Comparison of ENCODE assay signal across 9 cellular contexts in genomic region chr20:10501377-10501776, GRCh38.
DNase-seq lines count a peak whose midpoint lies in the region; ATAC-seq, FAIRE-seq and TF ChIP-seq lines count a peak whose summit lies in the region.
"Had no signal": no experiment of that assay in that cellular context is flagged by ENCODE, and none has a peak within 500 bp of the region (broad histone marks: within the 10 kb centered on the region; RNA-seq: fewer than 3 reads in every experiment).

No MANE protein-coding gene starts in this region.

- no peaks in the 10 kb centered on the region for H3K9me3 ChIP-seq in body of pancreas

- H3K27ac ChIP-seq in body of pancreas = no peak overlapping the region

- H3K4me3 ChIP-seq in bronchial epithelial cell (ENCODE audit: low read depth, low read length) = no peak overlapping the region
- H3K4me3 ChIP-seq in body of pancreas = no peak overlapping the region

- H3K4me1 ChIP-seq in body of pancreas = peaks cover 13% of the 10 kb centered on the region

- no peak for ATAC-seq in GM19463 (IDR thresholded peaks at IDR 0.05; ENCODE audit: unreplicated experiment)
- no peak for ATAC-seq in body of pancreas

- intact Hi-C loops in body of pancreas (cut with DNase I) = no loop called here

- WGBS in body of pancreas, 2 donors = 62 to 95% methylated on average over 3 of the region's 3 CpGs

- DNase-seq in GM12891 (ENCODE audit: insufficient read length, low spot score) = no peak
- peak; percentile 91 for DNase-seq in NOMO-1 treated with dmso at 0.1 percent for 144 hours (lab: John Stamatoyannopoulos, UW; ENCODE audit: unreplicated experiment)
- peak; percentile 20 for DNase-seq in bronchial epithelial cell (ENCODE audit: low read depth)
- DNase-seq in nucleus accumbens (lab: John Stamatoyannopoulos, UW) = peak in 36 of 56 donors; percentile 16 to 82 (median 48)
- no peak for DNase-seq in ecto neural progenitor cell (ENCODE audit: low spot score)
- DNase-seq in body of pancreas = no peak
- DNase-seq in NCI-H1105 (lab: John Stamatoyannopoulos, UW) = no peak

- FAIRE-seq in GM12891 (lab: Jason Lieb, UNC) = peak; percentile 57
- FAIRE-seq in bronchial epithelial cell (lab: Jason Lieb, UNC) = no peak
- FAIRE-seq: endometrium had no signal

- TF ChIP-seq CTCF in bronchial epithelial cell (IDR thresholded peaks at IDR 0.05; ENCODE audit: insufficient read depth, low read length, severe bottlenecking) (no peak), body of pancreas (IDR thresholded peaks at IDR 0.05) (no peak)

- H3K27me3 ChIP-seq in bronchial epithelial cell (ENCODE audit: control insufficient read depth, insufficient read depth, low read length) = no peaks in the 10 kb centered on the region
- no peaks in the 10 kb centered on the region for H3K27me3 ChIP-seq in body of pancreas

- TF ChIP-seq POLR2A in GM12891 (IDR thresholded peaks at IDR 0.05; ENCODE audit: low read depth, low read length) (no peak), body of pancreas (IDR thresholded peaks at IDR 0.05) (no peak)

- H3K36me3 ChIP-seq in bronchial epithelial cell (ENCODE audit: control insufficient read depth, insufficient read depth, low read length) (peaks cover 1% of the 10 kb centered on the region), body of pancreas (replicated peaks in 1 of 2; ENCODE audit: insufficient read depth in 1 of 2, low read depth in 2 of 2) (no peaks in the 10 kb centered on the region)

TF ChIP-seq in GM12891, 5 proteins besides CTCF, POLR2A, EP300 and RAD21:
- no peak for TF ChIP-seq TAF1 (IDR thresholded peaks at IDR 0.05; ENCODE audit: low read depth, low read length)
- TF ChIP-seq POU2F2 (IDR thresholded peaks at IDR 0.05; ENCODE audit: low read depth, low read length) = no peak
- TF ChIP-seq SPI1 (IDR thresholded peaks at IDR 0.05; ENCODE audit: low read depth, low read length) = peak; percentile 38; the same call in 1 of the 2 replicates
- no peak for TF ChIP-seq PAX5 (IDR thresholded peaks at IDR 0.05; ENCODE audit: insufficient read depth, low read length, severe bottlenecking)
TF ChIP-seq in GM12891: peak in this region for 1.

Comparison
In these comparisons a context has a peak if more than half of its experiments do, and no peak if none do; other contexts are left out.
1. DNase-seq: peak in NOMO-1 treated with dmso at 0.1 percent for 144 hours (single experiment), bronchial epithelial cell (single experiment) and nucleus accumbens (36 of 56); none in GM12891 (single experiment), ecto neural progenitor cell (single experiment), body of pancreas (0 of 4) and NCI-H1105 (single experiment).